1 cellular context compared by ENCODE assay signal in genomic region chr5:133527311-133527710, GRCh38.
TF ChIP-seq lines count a peak whose summit lies in the region.

No MANE protein-coding gene starts in this region.

TF ChIP-seq in IMR-90, 13 proteins besides CTCF, POLR2A, EP300 and RAD21:
- TF ChIP-seq BHLHE40 (IDR thresholded peaks at IDR 0.05; ENCODE audit: low read depth, low read length) = peak; percentile 66; the same call in 1 of the 2 replicates
- no peak for TF ChIP-seq FOS (IDR thresholded peaks at IDR 0.05; ENCODE audit: low read depth, low read length)
- no peak for TF ChIP-seq NFE2L2 (IDR thresholded peaks at IDR 0.05; ENCODE audit: low read depth, low read length)
